19 cellular contexts compared by ENCODE assay signal in the genomic region with DNA sequence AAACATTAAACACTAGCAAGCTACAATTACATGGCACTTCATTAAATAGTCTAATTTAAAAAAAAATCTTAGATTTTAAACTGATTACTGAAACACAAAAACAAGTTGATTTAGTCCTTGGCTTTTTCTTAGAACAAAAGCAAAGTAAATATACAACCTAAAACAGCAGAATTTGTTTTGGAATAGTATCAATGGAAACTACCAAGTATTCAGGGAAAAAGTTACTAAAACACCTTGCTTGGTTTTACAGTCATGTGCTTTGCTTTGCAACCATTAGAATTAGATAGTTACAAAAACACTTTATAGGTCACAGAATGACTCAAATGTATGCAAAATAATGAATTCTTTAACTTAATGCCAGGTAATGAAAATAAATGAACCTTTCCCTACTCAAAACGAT.
DNase-seq lines count a peak whose midpoint lies in the region; ATAC-seq and TF ChIP-seq lines count a peak whose summit lies in the region.
"Had no signal": no experiment of that assay in that cellular context is flagged by ENCODE, and none has a peak within 500 bp of the region (broad histone marks: within the 10 kb centered on the region; RNA-seq: fewer than 3 reads in every experiment).

No MANE protein-coding gene starts in this region.

- ATAC-seq in heart right ventricle (no peak), T-helper 17 cell (no peak), HG02610 (IDR thresholded peaks at IDR 0.05; ENCODE audit: unreplicated experiment) (no peak)
- ATAC-seq in central memory CD8-positive, alpha-beta T cell (replicated peaks; ENCODE audit: extremely low read depth, poor library complexity, severe bottlenecking), result no peak
- ATAC-seq: CD8-positive, alpha-beta T cell; HCT116; HepG2 had no signal

- no peak overlapping the region for H3K4me3 Mint-ChIP-seq in T-helper 17 cell
- H3K4me3 Mint-ChIP-seq in central memory CD8-positive, alpha-beta T cell, result no peak overlapping the region
- H3K4me3 Mint-ChIP-seq: CD14-positive monocyte; CD8-positive, alpha-beta T cell; HFFc6 had no signal

- H3K36me3 ChIP-seq in cardiac muscle cell, result no peaks in the 10 kb centered on the region
- H3K36me3 ChIP-seq in heart right ventricle, result peaks cover 0 to 29% (median 0%) of the 10 kb centered on the region in 9 donors

- H3K27me3 Mint-ChIP-seq in T-helper 17 cell, result no peaks in the 10 kb centered on the region
- H3K27me3 Mint-ChIP-seq in central memory CD8-positive, alpha-beta T cell, result no peaks in the 10 kb centered on the region

- H3K9me3 ChIP-seq in cardiac muscle cell (ENCODE audit: low read depth) (no peaks in the 10 kb centered on the region), heart right ventricle (no peaks in the 10 kb centered on the region), T-helper 17 cell (ENCODE audit: control insufficient read depth, low read length, poor library complexity, severe bottlenecking) (no peaks in the 10 kb centered on the region)
- H3K9me3 ChIP-seq: BLaER1 had no signal

- no peak overlapping the region for H3K4me3 ChIP-seq in cardiac muscle cell
- no peak overlapping the region for H3K4me3 ChIP-seq in heart right ventricle
- H3K4me3 ChIP-seq: BLaER1 had no signal

- H3K36me3 Mint-ChIP-seq in T-helper 17 cell (ENCODE audit: low read depth), result peaks cover 3% of the 10 kb centered on the region
- H3K36me3 Mint-ChIP-seq in central memory CD8-positive, alpha-beta T cell (ENCODE audit: insufficient read depth), result peaks cover 25% of the 10 kb centered on the region

- 94 to 95% methylated on average over 1 of the region's 1 CpG for WGBS in heart right ventricle, 2 donors

- H3K27ac ChIP-seq in cardiac muscle cell (peak overlapping the region; percentile 25), heart right ventricle (no peak overlapping the region)
- H3K27ac ChIP-seq: BLaER1 had no signal

- intact Hi-C loops in heart right ventricle (cut with DNase I), result no loop called here

- no peak for DNase-seq in cardiac muscle cell (ENCODE audit: low read depth in 1 of 2, low spot score in 1 of 2)
- no peak for DNase-seq in heart right ventricle
- no peak for DNase-seq in T-helper 17 cell
- no peak for DNase-seq in central memory CD8-positive, alpha-beta T cell (ENCODE audit: low spot score in 2 of 2)
- DNase-seq in NCI-H524 treated with DMSO at 0.1 percent for 48 hours (lab: John Stamatoyannopoulos, UW), result no peak
- no peak for DNase-seq in kidney tubule cell (ENCODE audit: low spot score)
- DNase-seq: 8988T; Calu3; CD8-positive, alpha-beta T cell; DMS79 treated with DMSO at 0.1 percent for 48 hours; GF-D8; GOT3; H7; HFFc6 had no signal

- TF ChIP-seq CTCF in cardiac muscle cell (IDR thresholded peaks at IDR 0.05; ENCODE audit: low read depth, low read length) (no peak), heart right ventricle (IDR thresholded peaks at IDR 0.05) (no peak)

- H3K27me3 ChIP-seq in cardiac muscle cell, result no peaks in the 10 kb centered on the region
- H3K27me3 ChIP-seq in heart right ventricle, result no peaks in the 10 kb centered on the region
- H3K27me3 ChIP-seq: BLaER1 had no signal

- H3K4me1 ChIP-seq in cardiac muscle cell (ENCODE audit: low read depth) (peaks cover 17% of the 10 kb centered on the region), heart right ventricle (no peaks in the 10 kb centered on the region)
- H3K4me1 ChIP-seq: BLaER1 had no signal

- H3K27ac Mint-ChIP-seq in T-helper 17 cell, result peak overlapping the region; percentile 11
- peak overlapping the region; percentile 11 for H3K27ac Mint-ChIP-seq in central memory CD8-positive, alpha-beta T cell (ENCODE audit: low read depth)
- H3K27ac Mint-ChIP-seq: CD14-positive monocyte, HFFc6 had no signal

- peaks cover 9% of the 10 kb centered on the region for H3K4me1 Mint-ChIP-seq in T-helper 17 cell
- H3K4me1 Mint-ChIP-seq in central memory CD8-positive, alpha-beta T cell, result peaks cover 7% of the 10 kb centered on the region
- H3K4me1 Mint-ChIP-seq: CD14-positive monocyte had no signal

- no peaks in the 10 kb centered on the region for H3K9me3 Mint-ChIP-seq in central memory CD8-positive, alpha-beta T cell
- H3K9me3 Mint-ChIP-seq: CD14-positive monocyte; CD8-positive, alpha-beta T cell; HFFc6 had no signal
